ENCODE assay signal across 10 cellular contexts in genomic region chr10:97444212-97444611, GRCh38. TPM values are rescaled to one million over a fixed set of nuclear protein-coding genes. Genes with fewer than 3 reads are reported as not detected.
DNase-seq lines count a peak whose midpoint lies in the region; ATAC-seq, FAIRE-seq and TF ChIP-seq lines count a peak whose summit lies in the region.
"Had no signal": no experiment of that assay in that cellular context is flagged by ENCODE, and none has a peak within 500 bp of the region (broad histone marks: within the 10 kb centered on the region; RNA-seq: fewer than 3 reads in every experiment).

No MANE protein-coding gene starts in this region.

- H3K4me1 ChIP-seq in HepG2 (ENCODE audit: insufficient read depth, low read length) (peaks cover 41% of the 10 kb centered on the region), right lobe of liver (peaks cover 0 to 33% (median 14%) of the 10 kb centered on the region in 4 donors), colonic mucosa (peaks cover 12% of the 10 kb centered on the region)

- H3K27ac ChIP-seq in HepG2 (ENCODE audit: extremely low read length, insufficient read depth, low read length) (no peak overlapping the region), right lobe of liver (no peak overlapping the region), colonic mucosa (no peak overlapping the region)
- H3K27ac ChIP-seq: C4-2B had no signal

- no TSS peak for BruUV-seq in HepG2 (replicated peaks; lab: Mats Ljungman, UMichigan)

- CTCF ChIA-PET in HepG2 (lab: Yijun Ruan, JAX; ENCODE audit: low intra/inter-chr PET ratio, low total read pairs), result interaction anchor here (2.3 kb wide), 1 partner anchor 37 kb away, joined by 12 read pairs; no protein-coding TSS in a partner anchor

- TF ChIP-seq RAD21 in HepG2 (CRISPR knock-in tag; IDR thresholded peaks at IDR 0.05), result no peak

- intact Hi-C loops in HepG2 (cut with micrococcal nuclease; ENCODE audit: unreplicated experiment), result loop anchor here (2.0 kb wide), 1 partner anchor 15 kb away; no protein-coding TSS in a partner anchor
- intact Hi-C loops in right lobe of liver (cut with DNase I), result no loop called here
- intact Hi-C loops in colonic mucosa (cut with DNase I), result no loop called here

- H3K4me3 Mint-ChIP-seq in activated naive CD8-positive, alpha-beta T cell treated with anti-CD3 and anti-CD28 coated beads, Interleukin-2, amount 50 U/mL, for 24 hours, result peak overlapping the region; percentile 98
- H3K4me3 Mint-ChIP-seq in type B pancreatic cell, result peak overlapping the region; percentile 98
- no peak overlapping the region; the same call in 1 of the 2 replicates for H3K4me3 Mint-ChIP-seq in HFFc6

- peak overlapping the region; percentile 89 for H3K4me2 ChIP-seq in HepG2 (ENCODE audit: low read depth, low read length)

- no peak for TF ChIP-seq EP300 in HepG2 (IDR thresholded peaks at IDR 0.05; ENCODE audit: low read depth in 2 of 2, low read length in 2 of 2)
- no peak for TF ChIP-seq EP300 in HepG2 (CRISPR knock-in tag; IDR thresholded peaks at IDR 0.05; ENCODE audit: borderline replicate concordance)

- H3K36me3 ChIP-seq in HepG2 (replicated peaks in 1 of 2; ENCODE audit: control insufficient read depth in 1 of 2, insufficient read depth in 2 of 2, low read length in 2 of 2) (peaks cover 0 to 9% of the 10 kb centered on the region in 2 experiments; a peak in 3 of 5 replicates), right lobe of liver (peaks cover 0 to 17% (median 3%) of the 10 kb centered on the region in 4 donors), colonic mucosa (no peaks in the 10 kb centered on the region)

- H2AFZ ChIP-seq in HepG2 (ENCODE audit: low read length), result no peak overlapping the region

- no peak for DNase-seq in HepG2 (ENCODE audit: low spot score)
- DNase-seq in right lobe of liver, result no peak
- DNase-seq in activated naive CD8-positive, alpha-beta T cell treated with anti-CD3 and anti-CD28 coated beads, Interleukin-2, amount 50 U/mL, for 24 hours, result no peak
- no peak for DNase-seq in type B pancreatic cell (ENCODE audit: extremely low spot score, unreplicated experiment)
- no peak for DNase-seq in HFFc6
- no peak for DNase-seq in colonic mucosa
- DNase-seq: activated CD4-positive, alpha-beta T cell treated with anti-CD3 and anti-CD28 coated beads, Interleukin-2, amount 50 U/mL, for 1 hour; NCI-H187 had no signal

- peaks cover 8% of the 10 kb centered on the region; the same call in 1 of the 2 replicates for H4K20me1 ChIP-seq in HepG2 (ENCODE audit: insufficient read depth, low read length)

- no peak for TF ChIP-seq POLR2A in HepG2 (IDR thresholded peaks at IDR 0.05; ENCODE audit: insufficient read depth in 1 of 2, low read depth in 2 of 2, low read length in 2 of 2)
- no peak for TF ChIP-seq POLR2A in right lobe of liver (IDR thresholded peaks at IDR 0.05)

- H3K4me1 Mint-ChIP-seq in activated naive CD8-positive, alpha-beta T cell treated with anti-CD3 and anti-CD28 coated beads, Interleukin-2, amount 50 U/mL, for 24 hours, result peaks cover 45% of the 10 kb centered on the region
- peaks cover 12% of the 10 kb centered on the region for H3K4me1 Mint-ChIP-seq in type B pancreatic cell (ENCODE audit: unreplicated experiment)
- peaks cover 37% of the 10 kb centered on the region for H3K4me1 Mint-ChIP-seq in HFFc6 (ENCODE audit: low read depth)

- peaks cover 33% of the 10 kb centered on the region for H3K36me3 Mint-ChIP-seq in activated naive CD8-positive, alpha-beta T cell treated with anti-CD3 and anti-CD28 coated beads, Interleukin-2, amount 50 U/mL, for 24 hours (ENCODE audit: low read depth)
- H3K36me3 Mint-ChIP-seq in type B pancreatic cell (peaks cover 8% of the 10 kb centered on the region), HFFc6 (ENCODE audit: low read depth) (peaks cover 22% of the 10 kb centered on the region)

- WGBS in HepG2 (ENCODE audit: low lambda C conversion rate), result 100% methylated on average over 1 of the region's 1 CpG
- 82% methylated on average over 1 of the region's 1 CpG for WGBS in right lobe of liver (ENCODE audit: insufficient coverage, low coverage, low lambda C conversion rate, missing lambda C conversion rate)

- in situ Hi-C loops in HepG2 (cut with HindIII; ENCODE audit: extremely low pct_ligation_motif_present, low pct_unique_long_range_greater_than_20kb), result no loop called here

- H3K4me3 ChIP-seq in HepG2 (replicated peaks in 1 of 3; ENCODE audit: insufficient read depth in 1 of 3, low read depth in 2 of 3, low read length in 3 of 3), result no peak overlapping the region; a peak in 2 of 6 replicates
- H3K4me3 ChIP-seq in right lobe of liver, result no peak overlapping the region
- H3K4me3 ChIP-seq in colonic mucosa, result no peak overlapping the region

- H3K27me3 Mint-ChIP-seq in activated naive CD8-positive, alpha-beta T cell treated with anti-CD3 and anti-CD28 coated beads, Interleukin-2, amount 50 U/mL, for 24 hours, result no peaks in the 10 kb centered on the region
- no peaks in the 10 kb centered on the region for H3K27me3 Mint-ChIP-seq in type B pancreatic cell
- H3K27me3 Mint-ChIP-seq in HFFc6 (ENCODE audit: insufficient read depth), result peaks cover 11% of the 10 kb centered on the region

- TF ChIP-seq CTCF in HepG2 (CRISPR knock-in tag; IDR thresholded peaks at IDR 0.05), result no peak
- TF ChIP-seq CTCF in right lobe of liver (IDR thresholded peaks at IDR 0.05), result no peak
- TF ChIP-seq CTCF in type B pancreatic cell (conservative IDR thresholded peaks at IDR 0.05), result no peak
- no peak for TF ChIP-seq CTCF in HFFc6 (IDR thresholded peaks at IDR 0.05)
- TF ChIP-seq CTCF in colonic mucosa (IDR thresholded peaks at IDR 0.05), result no peak

- FAIRE-seq in HepG2 (lab: Jason Lieb, UNC), result no peak
- FAIRE-seq: bronchial epithelial cell had no signal

- H3K27me3 ChIP-seq in HepG2 (ENCODE audit: control insufficient read depth in 1 of 2, insufficient read depth in 2 of 2, low read length in 2 of 2), result no peaks in the 10 kb centered on the region; a peak in 1 of 5 replicates
- H3K27me3 ChIP-seq in right lobe of liver, result no peaks in the 10 kb centered on the region
- no peaks in the 10 kb centered on the region for H3K27me3 ChIP-seq in colonic mucosa

- POLR2A ChIA-PET in HepG2 (lab: Yijun Ruan, JAX), result interaction anchor here (0.6 kb wide), 1 partner anchor 139 kb away, joined by 3 read pairs; no protein-coding TSS in a partner anchor

- peaks cover 30% of the 10 kb centered on the region for H3K79me2 ChIP-seq in HepG2 (ENCODE audit: insufficient read depth, low read length)

- peak overlapping the region; percentile 93 for H3K27ac Mint-ChIP-seq in activated naive CD8-positive, alpha-beta T cell treated with anti-CD3 and anti-CD28 coated beads, Interleukin-2, amount 50 U/mL, for 24 hours
- no peak overlapping the region for H3K27ac Mint-ChIP-seq in type B pancreatic cell
- no peak overlapping the region for H3K27ac Mint-ChIP-seq in HFFc6

- ATAC-seq in HepG2, result no peak
- ATAC-seq in right lobe of liver, result no peak
- ATAC-seq in activated naive CD8-positive, alpha-beta T cell treated with anti-CD3 and anti-CD28 coated beads, Interleukin-2, amount 50 U/mL, for 24 hours, result peak; percentile 19

- H3K9ac ChIP-seq in HepG2 (ENCODE audit: insufficient read depth, low read depth, low read length) (no peak overlapping the region), colonic mucosa (ENCODE audit: low read depth in 2 of 2, low read length in 2 of 2) (no peak overlapping the region)

- H3K9me3 Mint-ChIP-seq in activated naive CD8-positive, alpha-beta T cell treated with anti-CD3 and anti-CD28 coated beads, Interleukin-2, amount 50 U/mL, for 24 hours, result no peaks in the 10 kb centered on the region
- H3K9me3 Mint-ChIP-seq in type B pancreatic cell, result no peaks in the 10 kb centered on the region
- H3K9me3 Mint-ChIP-seq in HFFc6, result no peaks in the 10 kb centered on the region; the same call in 1 of the 2 replicates

- H3K9me3 ChIP-seq in HepG2 (ENCODE audit: low read length), result no peaks in the 10 kb centered on the region
- no peaks in the 10 kb centered on the region for H3K9me3 ChIP-seq in right lobe of liver
- no peaks in the 10 kb centered on the region for H3K9me3 ChIP-seq in colonic mucosa

RNA-seq across cellular contexts. Expression of gene EXOSC1, which starts 1.6 kb away (rescaled TPM):
- 39.9 and 47.6 TPM in 2 replicates for total RNA-seq in HepG2 (2016; rRNA removed; fragmentation: Illumina TruSeq; extraction: Trizol)
- 23.7 and 27.6 TPM in 2 replicates for total RNA-seq in HepG2 (2016; cell fraction: cytosol; rRNA removed; fragmentation: Illumina TruSeq; extraction: Trizol; ENCODE audit: low read depth)
- 37.7 and 48.0 TPM in 2 replicates for total RNA-seq in HepG2 (2016; cell fraction: insoluble cytoplasmic fraction; rRNA removed; fragmentation: Illumina TruSeq; extraction: Trizol)
- total RNA-seq in HepG2 (2016; cell fraction: membrane; rRNA removed; fragmentation: Illumina TruSeq; extraction: Trizol), result 24.0 and 25.8 TPM in 2 replicates
- total RNA-seq in HepG2 (2016; cell fraction: nucleus; rRNA removed; fragmentation: Illumina TruSeq; extraction: Trizol), result 16.9 and 23.2 TPM in 2 replicates
- polyA plus RNA-seq in HepG2 (2011; rRNA removed), result 36.3 and 38.0 TPM in 2 replicates
- polyA plus RNA-seq in HepG2 (2011; cell fraction: cytosol; rRNA removed), result 37.5 and 37.9 TPM in 2 replicates
- polyA plus RNA-seq in HepG2 (2011; cell fraction: nucleus; rRNA removed), result 14.0 and 17.7 TPM in 2 replicates
- polyA plus RNA-seq in HepG2 (2012), result 31.8 and 32.0 TPM in 2 replicates
- 21.2 and 21.7 TPM in 2 replicates for polyA plus RNA-seq in HepG2 (2016; cell fraction: cytosol; fragmentation: Illumina TruSeq; extraction: Trizol; ENCODE audit: low read depth)
- 59.8 and 61.6 TPM in 2 replicates for polyA plus RNA-seq in HepG2 (2016; cell fraction: insoluble cytoplasmic fraction; fragmentation: Illumina TruSeq; extraction: Trizol; ENCODE audit: low read depth)
- polyA plus RNA-seq in HepG2 (2016; cell fraction: membrane; fragmentation: Illumina TruSeq; extraction: Trizol; ENCODE audit: low read depth), result 21.5 and 23.2 TPM in 2 replicates
- polyA plus RNA-seq in HepG2 (2016; cell fraction: nucleus; fragmentation: Illumina TruSeq; extraction: Trizol; ENCODE audit: insufficient read depth, low read depth), result 37.6 TPM in 2 replicates
- 34.4 and 67.4 TPM in 2 replicates for polyA minus RNA-seq in HepG2 (2011; rRNA and poly(A)+ RNA removed; ENCODE audit: low replicate concordance)
- 7.6 and 7.7 TPM in 2 replicates for polyA minus RNA-seq in HepG2 (2011; cell fraction: cytosol; rRNA and poly(A)+ RNA removed)
- 10.6 and 14.4 TPM in 2 replicates for polyA minus RNA-seq in HepG2 (2011; cell fraction: nucleus; rRNA and poly(A)+ RNA removed)
- total RNA-seq in right lobe of liver, result 10 to 100 TPM in 5 of 6 experiments, 1 to 10 TPM in 1; 9.2 to 19.1 (median 11.8) TPM
- total RNA-seq in type B pancreatic cell (ENCODE audit: low replicate concordance), result 34.8 and 36.1 TPM in 2 replicates
- total RNA-seq in HFFc6 (2021; fragmentation: NEBNext Ultra II Directional; extraction: Animal tissue kit (Norgen Biotek cat#: 25700)), result 10 to 100 TPM; 36.2 to 42.8 (median 39.9) TPM
- total RNA-seq in colonic mucosa, result 10 to 100 TPM; 22.5 to 35.5 TPM

RNA-seq across cellular contexts. Expression of gene ZDHHC16, which starts 1.8 kb away (rescaled TPM):
- total RNA-seq in HepG2 (2016; rRNA removed; fragmentation: Illumina TruSeq; extraction: Trizol) (30.2 and 41.8 TPM in 2 replicates), right lobe of liver (10 to 100 TPM; 15.8 to 27.0 (median 22.8) TPM), type B pancreatic cell (ENCODE audit: low replicate concordance) (50.7 and 53.7 TPM in 2 replicates), colonic mucosa (10 to 100 TPM; 31.4 to 57.0 TPM)
- 84.0 and 92.7 TPM in 2 replicates for total RNA-seq in HepG2 (2016; cell fraction: cytosol; rRNA removed; fragmentation: Illumina TruSeq; extraction: Trizol; ENCODE audit: low read depth)
- total RNA-seq in HepG2 (2016; cell fraction: insoluble cytoplasmic fraction; rRNA removed; fragmentation: Illumina TruSeq; extraction: Trizol), result 25.9 and 43.5 TPM in 2 replicates
- 104 and 115 TPM in 2 replicates for total RNA-seq in HepG2 (2016; cell fraction: membrane; rRNA removed; fragmentation: Illumina TruSeq; extraction: Trizol)
- total RNA-seq in HepG2 (2016; cell fraction: nucleus; rRNA removed; fragmentation: Illumina TruSeq; extraction: Trizol), result 30.7 and 33.0 TPM in 2 replicates
- polyA plus RNA-seq in HepG2 (2011; rRNA removed), result 40.8 and 49.4 TPM in 2 replicates
- polyA plus RNA-seq in HepG2 (2011; cell fraction: cytosol; rRNA removed), result 50.8 and 52.5 TPM in 2 replicates
- 59.0 and 60.8 TPM in 2 replicates for polyA plus RNA-seq in HepG2 (2011; cell fraction: nucleus; rRNA removed)
- polyA plus RNA-seq in HepG2 (2012), result 15.7 and 18.2 TPM in 2 replicates
- polyA plus RNA-seq in HepG2 (2016; cell fraction: cytosol; fragmentation: Illumina TruSeq; extraction: Trizol; ENCODE audit: low read depth), result 102 and 121 TPM in 2 replicates
- 34.1 and 41.4 TPM in 2 replicates for polyA plus RNA-seq in HepG2 (2016; cell fraction: insoluble cytoplasmic fraction; fragmentation: Illumina TruSeq; extraction: Trizol; ENCODE audit: low read depth)
- 122 and 132 TPM in 2 replicates for polyA plus RNA-seq in HepG2 (2016; cell fraction: membrane; fragmentation: Illumina TruSeq; extraction: Trizol; ENCODE audit: low read depth)
- polyA plus RNA-seq in HepG2 (2016; cell fraction: nucleus; fragmentation: Illumina TruSeq; extraction: Trizol; ENCODE audit: insufficient read depth, low read depth), result 55.7 and 56.8 TPM in 2 replicates
- polyA minus RNA-seq in HepG2 (2011; rRNA and poly(A)+ RNA removed; ENCODE audit: low replicate concordance), result 142 and 286 TPM in 2 replicates
- polyA minus RNA-seq in HepG2 (2011; cell fraction: cytosol; rRNA and poly(A)+ RNA removed), result 20.4 TPM in 2 replicates
- polyA minus RNA-seq in HepG2 (2011; cell fraction: nucleus; rRNA and poly(A)+ RNA removed), result 33.9 and 35.7 TPM in 2 replicates
- 10 to 100 TPM; 60.7 to 64.9 (median 63.1) TPM for total RNA-seq in HFFc6 (2021; fragmentation: NEBNext Ultra II Directional; extraction: Animal tissue kit (Norgen Biotek cat#: 25700))

RNA-seq across cellular contexts. Expression of gene PGAM1, which starts 18.2 kb away (rescaled TPM):
- total RNA-seq in HepG2 (2016; rRNA removed; fragmentation: Illumina TruSeq; extraction: Trizol) (354 and 442 TPM in 2 replicates), right lobe of liver (100 to 1,000 TPM; 100 to 228 (median 162) TPM), type B pancreatic cell (ENCODE audit: low replicate concordance) (200 and 207 TPM in 2 replicates), colonic mucosa (100 to 1,000 TPM; 392 to 453 TPM)
- total RNA-seq in HepG2 (2016; cell fraction: cytosol; rRNA removed; fragmentation: Illumina TruSeq; extraction: Trizol; ENCODE audit: low read depth), result 44.3 and 47.0 TPM in 2 replicates
- total RNA-seq in HepG2 (2016; cell fraction: insoluble cytoplasmic fraction; rRNA removed; fragmentation: Illumina TruSeq; extraction: Trizol), result 352 and 439 TPM in 2 replicates
- total RNA-seq in HepG2 (2016; cell fraction: membrane; rRNA removed; fragmentation: Illumina TruSeq; extraction: Trizol), result 128 and 141 TPM in 2 replicates
- 126 and 144 TPM in 2 replicates for total RNA-seq in HepG2 (2016; cell fraction: nucleus; rRNA removed; fragmentation: Illumina TruSeq; extraction: Trizol)
- 403 and 483 TPM in 2 replicates for polyA plus RNA-seq in HepG2 (2011; rRNA removed)
- 471 and 548 TPM in 2 replicates for polyA plus RNA-seq in HepG2 (2011; cell fraction: cytosol; rRNA removed)
- polyA plus RNA-seq in HepG2 (2011; cell fraction: nucleus; rRNA removed), result 110 and 124 TPM in 2 replicates
- 318 and 342 TPM in 2 replicates for polyA plus RNA-seq in HepG2 (2012)
- 50.9 and 54.4 TPM in 2 replicates for polyA plus RNA-seq in HepG2 (2016; cell fraction: cytosol; fragmentation: Illumina TruSeq; extraction: Trizol; ENCODE audit: low read depth)
- 474 and 488 TPM in 2 replicates for polyA plus RNA-seq in HepG2 (2016; cell fraction: insoluble cytoplasmic fraction; fragmentation: Illumina TruSeq; extraction: Trizol; ENCODE audit: low read depth)
- 112 and 113 TPM in 2 replicates for polyA plus RNA-seq in HepG2 (2016; cell fraction: membrane; fragmentation: Illumina TruSeq; extraction: Trizol; ENCODE audit: low read depth)
- 181 and 193 TPM in 2 replicates for polyA plus RNA-seq in HepG2 (2016; cell fraction: nucleus; fragmentation: Illumina TruSeq; extraction: Trizol; ENCODE audit: insufficient read depth, low read depth)
- 592 and 624 TPM in 2 replicates for polyA minus RNA-seq in HepG2 (2011; rRNA and poly(A)+ RNA removed; ENCODE audit: low replicate concordance)
- polyA minus RNA-seq in HepG2 (2011; cell fraction: cytosol; rRNA and poly(A)+ RNA removed), result 212 and 243 TPM in 2 replicates
- polyA minus RNA-seq in HepG2 (2011; cell fraction: nucleus; rRNA and poly(A)+ RNA removed), result 56.7 and 63.2 TPM in 2 replicates
- 100 to 1,000 TPM; 505 to 594 (median 542) TPM for total RNA-seq in HFFc6 (2021; fragmentation: NEBNext Ultra II Directional; extraction: Animal tissue kit (Norgen Biotek cat#: 25700))

RNA-seq across cellular contexts. Expression of gene RRP12, which starts 43.1 kb away (rescaled TPM):
- total RNA-seq in HepG2 (2016; rRNA removed; fragmentation: Illumina TruSeq; extraction: Trizol) (30.6 and 39.4 TPM in 2 replicates), right lobe of liver (10 to 100 TPM in 3 of 6 experiments, 1 to 10 TPM in 3; 6.7 to 23.2 (median 10.2) TPM), type B pancreatic cell (ENCODE audit: low replicate concordance) (34.5 and 41.6 TPM in 2 replicates), colonic mucosa (10 to 100 TPM; 11.5 to 30.4 TPM)
- 40.0 and 40.9 TPM in 2 replicates for total RNA-seq in HepG2 (2016; cell fraction: cytosol; rRNA removed; fragmentation: Illumina TruSeq; extraction: Trizol; ENCODE audit: low read depth)
- total RNA-seq in HepG2 (2016; cell fraction: insoluble cytoplasmic fraction; rRNA removed; fragmentation: Illumina TruSeq; extraction: Trizol), result 23.4 and 36.6 TPM in 2 replicates
- total RNA-seq in HepG2 (2016; cell fraction: membrane; rRNA removed; fragmentation: Illumina TruSeq; extraction: Trizol), result 11.2 and 11.4 TPM in 2 replicates
- total RNA-seq in HepG2 (2016; cell fraction: nucleus; rRNA removed; fragmentation: Illumina TruSeq; extraction: Trizol), result 31.1 and 33.1 TPM in 2 replicates
- 13.2 and 18.6 TPM in 2 replicates for polyA plus RNA-seq in HepG2 (2011; rRNA removed)
- 5.0 and 5.1 TPM in 2 replicates for polyA plus RNA-seq in HepG2 (2011; cell fraction: cytosol; rRNA removed)
- polyA plus RNA-seq in HepG2 (2011; cell fraction: nucleus; rRNA removed), result 51.4 and 59.2 TPM in 2 replicates
- polyA plus RNA-seq in HepG2 (2012), result 17.9 and 28.3 TPM in 2 replicates
- polyA plus RNA-seq in HepG2 (2016; cell fraction: cytosol; fragmentation: Illumina TruSeq; extraction: Trizol; ENCODE audit: low read depth), result 6.7 and 7.7 TPM in 2 replicates
- 20.0 and 25.7 TPM in 2 replicates for polyA plus RNA-seq in HepG2 (2016; cell fraction: insoluble cytoplasmic fraction; fragmentation: Illumina TruSeq; extraction: Trizol; ENCODE audit: low read depth)
- 4.0 and 4.5 TPM in 2 replicates for polyA plus RNA-seq in HepG2 (2016; cell fraction: membrane; fragmentation: Illumina TruSeq; extraction: Trizol; ENCODE audit: low read depth)
- 51.3 and 56.0 TPM in 2 replicates for polyA plus RNA-seq in HepG2 (2016; cell fraction: nucleus; fragmentation: Illumina TruSeq; extraction: Trizol; ENCODE audit: insufficient read depth, low read depth)
- polyA minus RNA-seq in HepG2 (2011; rRNA and poly(A)+ RNA removed; ENCODE audit: low replicate concordance), result 43.7 and 49.7 TPM in 2 replicates
- polyA minus RNA-seq in HepG2 (2011; cell fraction: cytosol; rRNA and poly(A)+ RNA removed), result 12.0 and 15.7 TPM in 2 replicates
- polyA minus RNA-seq in HepG2 (2011; cell fraction: nucleus; rRNA and poly(A)+ RNA removed), result 22.4 and 29.6 TPM in 2 replicates
- 10 to 100 TPM; 37.3 to 46.6 (median 42.2) TPM for total RNA-seq in HFFc6 (2021; fragmentation: NEBNext Ultra II Directional; extraction: Animal tissue kit (Norgen Biotek cat#: 25700))

RNA-seq across cellular contexts. Expression of gene MMS19, which starts 54.0 kb away (rescaled TPM):
- total RNA-seq in HepG2 (2016; rRNA removed; fragmentation: Illumina TruSeq; extraction: Trizol) (76.4 and 95.9 TPM in 2 replicates), right lobe of liver (10 to 100 TPM; 18.7 to 40.7 (median 20.3) TPM), type B pancreatic cell (ENCODE audit: low replicate concordance) (85.9 and 94.8 TPM in 2 replicates), colonic mucosa (10 to 100 TPM; 43.7 to 62.2 TPM)
- total RNA-seq in HepG2 (2016; cell fraction: cytosol; rRNA removed; fragmentation: Illumina TruSeq; extraction: Trizol; ENCODE audit: low read depth), result 27.5 and 31.1 TPM in 2 replicates
- total RNA-seq in HepG2 (2016; cell fraction: insoluble cytoplasmic fraction; rRNA removed; fragmentation: Illumina TruSeq; extraction: Trizol), result 79.3 and 88.8 TPM in 2 replicates
- 38.8 and 43.6 TPM in 2 replicates for total RNA-seq in HepG2 (2016; cell fraction: membrane; rRNA removed; fragmentation: Illumina TruSeq; extraction: Trizol)
- 62.7 and 83.1 TPM in 2 replicates for total RNA-seq in HepG2 (2016; cell fraction: nucleus; rRNA removed; fragmentation: Illumina TruSeq; extraction: Trizol)
- polyA plus RNA-seq in HepG2 (2011; rRNA removed), result 106 and 107 TPM in 2 replicates
- polyA plus RNA-seq in HepG2 (2011; cell fraction: cytosol; rRNA removed), result 89.6 and 111 TPM in 2 replicates
- polyA plus RNA-seq in HepG2 (2011; cell fraction: nucleus; rRNA removed), result 266 and 333 TPM in 2 replicates
- polyA plus RNA-seq in HepG2 (2012), result 58.1 and 64.4 TPM in 2 replicates
- 12.2 and 14.0 TPM in 2 replicates for polyA plus RNA-seq in HepG2 (2016; cell fraction: cytosol; fragmentation: Illumina TruSeq; extraction: Trizol; ENCODE audit: low read depth)
- polyA plus RNA-seq in HepG2 (2016; cell fraction: insoluble cytoplasmic fraction; fragmentation: Illumina TruSeq; extraction: Trizol; ENCODE audit: low read depth), result 75.8 and 88.6 TPM in 2 replicates
- 26.7 and 29.6 TPM in 2 replicates for polyA plus RNA-seq in HepG2 (2016; cell fraction: membrane; fragmentation: Illumina TruSeq; extraction: Trizol; ENCODE audit: low read depth)
- 128 and 129 TPM in 2 replicates for polyA plus RNA-seq in HepG2 (2016; cell fraction: nucleus; fragmentation: Illumina TruSeq; extraction: Trizol; ENCODE audit: insufficient read depth, low read depth)
- polyA minus RNA-seq in HepG2 (2011; rRNA and poly(A)+ RNA removed; ENCODE audit: low replicate concordance), result 188 and 392 TPM in 2 replicates
- polyA minus RNA-seq in HepG2 (2011; cell fraction: cytosol; rRNA and poly(A)+ RNA removed), result 76.6 and 90.0 TPM in 2 replicates
- polyA minus RNA-seq in HepG2 (2011; cell fraction: nucleus; rRNA and poly(A)+ RNA removed), result 109 and 123 TPM in 2 replicates
- 10 to 100 TPM; 53.8 to 61.2 (median 56.3) TPM for total RNA-seq in HFFc6 (2021; fragmentation: NEBNext Ultra II Directional; extraction: Animal tissue kit (Norgen Biotek cat#: 25700))
